Comparison of ENCODE assay signal across 11 cellular contexts in the genomic region with DNA sequence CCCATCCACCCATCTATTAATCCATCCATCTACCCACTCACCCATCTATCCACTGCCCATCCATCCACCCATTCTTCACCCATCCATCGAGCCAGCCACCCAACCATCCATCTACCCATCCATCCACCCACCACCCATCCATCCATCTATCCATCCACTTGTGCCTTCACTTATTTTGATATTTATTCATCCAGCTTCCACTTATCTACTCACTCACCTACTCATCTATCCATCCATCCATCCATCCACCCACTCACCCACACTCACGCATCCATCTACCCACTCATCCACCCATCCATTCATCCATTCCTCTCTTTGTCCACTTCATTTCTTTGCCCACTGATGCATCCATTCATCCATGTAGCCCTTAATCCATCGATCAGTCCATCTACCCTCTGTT.
"Had no signal": no experiment of that assay in that cellular context is flagged by ENCODE, and none has a peak within 500 bp of the region (broad histone marks: within the 10 kb centered on the region; RNA-seq: fewer than 3 reads in every experiment).

No MANE protein-coding gene starts in this region.

- H3K27ac Mint-ChIP-seq: GM23338, H9, HFFc6 had no signal

- H3K9me3 Mint-ChIP-seq: GM23338, H9, HFFc6 had no signal

- H3K27ac ChIP-seq: GM23248 had no signal

- H3K9me3 ChIP-seq: HAP-1 had no signal

- H3K36me3 ChIP-seq: HAP-1 had no signal

- DNase-seq: GM23248, GOT3, H7, H9, HCEC 1CT, HFFc6 had no signal

- H3K4me3 Mint-ChIP-seq: GM23338, H9, HFFc6 had no signal

- H3K4me1 ChIP-seq: HAP-1 had no signal

- FAIRE-seq: H1, H54 had no signal

- H3K4me1 Mint-ChIP-seq: GM23338 had no signal

- ATAC-seq: GM23338, HCT116 had no signal

- H3K4me3 ChIP-seq: GM23248, GM23338, HAP-1 had no signal
